Comparison of ENCODE assay signal across 8 cellular contexts in genomic region chr2:73604589-73604988, GRCh38. TPM values are rescaled to one million over a fixed set of nuclear protein-coding genes. Genes with fewer than 3 reads are reported as not detected.
"Had no signal": no experiment of that assay in that cellular context is flagged by ENCODE, and none has a peak within 500 bp of the region (broad histone marks: within the 10 kb centered on the region; RNA-seq: fewer than 3 reads in every experiment).

No MANE protein-coding gene starts in this region.

RNA-seq across cellular contexts. Expression of gene NAT8, which starts 37.6 kb away (rescaled TPM):
- total RNA-seq: M059J, NCI-H460, OCI-LY7, PC-9, Right ventricle myocardium inferior, RPMI7951, SJCRH30, T-cell had no signal
